12 cellular contexts compared by ENCODE assay signal in genomic region chr17:41547378-41547841, GRCh38. TPM values are rescaled to one million over a fixed set of nuclear protein-coding genes. Genes with fewer than 3 reads are reported as not detected.
DNase-seq lines count a peak whose midpoint lies in the region; TF ChIP-seq lines count a peak whose summit lies in the region.
"Had no signal": no experiment of that assay in that cellular context is flagged by ENCODE, and none has a peak within 500 bp of the region (broad histone marks: within the 10 kb centered on the region; RNA-seq: fewer than 3 reads in every experiment).

No MANE protein-coding gene starts in this region.

- TF ChIP-seq POLR2A in esophagus muscularis mucosa (IDR thresholded peaks at IDR 0.05; ENCODE audit: low read depth), result no peak

- peaks cover 3% of the 10 kb centered on the region for H3K27me3 Mint-ChIP-seq in activated CD4-positive, alpha-beta T cell treated with anti-CD3 and anti-CD28 coated beads, Interleukin-2, amount 10 ng/mL, durations not matched to agents 7 days and 5 days

- H3K9me3 ChIP-seq in colonic mucosa (no peaks in the 10 kb centered on the region), neuronal stem cell (replicated peaks in 1 of 2; ENCODE audit: control insufficient read depth in 2 of 2, insufficient read depth in 1 of 2, low read depth in 1 of 2, low read length in 2 of 2) (no peaks in the 10 kb centered on the region), esophagus muscularis mucosa (peaks cover 0 to 9% (median 3%) of the 10 kb centered on the region in 4 donors)

- H3K27me3 ChIP-seq in colonic mucosa, result no peaks in the 10 kb centered on the region
- peaks cover 0 to 3% (median 0%) of the 10 kb centered on the region in 3 experiments for H3K27me3 ChIP-seq in neuronal stem cell (ENCODE audit: control insufficient read depth in 3 of 3, insufficient read depth in 3 of 3, low read depth in 1 of 3, low read length in 3 of 3)
- peaks cover 0 to 4% (median 0%) of the 10 kb centered on the region in 45 donors for H3K27me3 ChIP-seq in dorsolateral prefrontal cortex
- H3K27me3 ChIP-seq in esophagus muscularis mucosa, result no peaks in the 10 kb centered on the region

- POLR2A ChIA-PET in activated CD4-positive, alpha-beta T cell treated with anti-CD3 and anti-CD28 coated beads, Interleukin-2, amount 10 ng/mL, durations not matched to agents 7 days and 5 days (lab: Charles Lee), result no interaction called here

- CTCF ChIA-PET in activated CD4-positive, alpha-beta T cell treated with anti-CD3 and anti-CD28 coated beads, Interleukin-2, amount 10 ng/mL, durations not matched to agents 7 days and 5 days (lab: Charles Lee), result interaction anchor here (1.4 to 4.3 kb wide), 8 partner anchors 11 to 637 kb away, joined by 3 to 52 read pairs (median 24); no protein-coding TSS in a partner anchor

- H3K4me1 Mint-ChIP-seq in activated CD4-positive, alpha-beta T cell treated with anti-CD3 and anti-CD28 coated beads, Interleukin-2, amount 10 ng/mL, durations not matched to agents 7 days and 5 days, result peaks cover 19% of the 10 kb centered on the region

- H2BK12ac ChIP-seq in neuronal stem cell (ENCODE audit: low read length), result peak overlapping the region; percentile 5

- H3K27ac ChIP-seq in colonic mucosa, result peak overlapping the region; percentile 87
- H3K27ac ChIP-seq in neuronal stem cell (replicated peaks; ENCODE audit: low read length), result peak overlapping the region; percentile 18
- H3K27ac ChIP-seq in dorsolateral prefrontal cortex, result peak overlapping the region in 4 of 59 donors; percentile 1 to 53 (median 22)
- peak overlapping the region in 1 of 4 donors; percentile 31 for H3K27ac ChIP-seq in esophagus muscularis mucosa (replicated peaks in 1 of 4)

- H3K4me2 ChIP-seq in neuronal stem cell (ENCODE audit: insufficient read depth, low read length, poor library complexity, severe bottlenecking), result no peak overlapping the region

- intact Hi-C loops in colonic mucosa (cut with DNase I), result loop anchor here (5.0 kb wide), 3 partner anchors 60 to 115 kb away; partner anchors contain the start of gene KRT36
- intact Hi-C loops in dorsolateral prefrontal cortex (cut with DNase I), result loop anchor here in 1 of 2 donors (5.0 kb wide), 2 partner anchors 115 to 635 kb away; no protein-coding TSS in a partner anchor
- intact Hi-C loops in esophagus muscularis mucosa (cut with DNase I), result loop anchor here (5.0 kb wide), 2 partner anchors 115 to 690 kb away; no protein-coding TSS in a partner anchor

- peaks cover 7% of the 10 kb centered on the region for H3K9me3 Mint-ChIP-seq in activated CD4-positive, alpha-beta T cell treated with anti-CD3 and anti-CD28 coated beads, Interleukin-2, amount 10 ng/mL, durations not matched to agents 7 days and 5 days
- H3K9me3 Mint-ChIP-seq: activated naive CD8-positive, alpha-beta T cell treated with anti-CD3 and anti-CD28 coated beads, Interleukin-2, amount 50 U/mL, for 24 hours had no signal

- TF ChIP-seq EP300 in esophagus muscularis mucosa (IDR thresholded peaks at IDR 0.05), result no peak

- H3K4me3 Mint-ChIP-seq in activated CD4-positive, alpha-beta T cell treated with anti-CD3 and anti-CD28 coated beads, Interleukin-2, amount 10 ng/mL, durations not matched to agents 7 days and 5 days, result no peak overlapping the region
- H3K4me3 Mint-ChIP-seq: activated naive CD8-positive, alpha-beta T cell treated with anti-CD3 and anti-CD28 coated beads, Interleukin-2, amount 50 U/mL, for 24 hours; natural killer cell had no signal

- peak overlapping the region; percentile 2 for H2BK120ac ChIP-seq in neuronal stem cell (ENCODE audit: low read depth, low read length)

- no CpG with 5 or more reads among the region's 9 CpGs for WGBS in neuronal stem cell (ENCODE audit: extremely low coverage in 2 of 2, insufficient read length in 2 of 2, insufficient replicate concordance in 1 of 2), 2 donors
- WGBS in esophagus muscularis mucosa, result 63% methylated on average over 5 of the region's 9 CpGs

- in situ Hi-C loops in ACHN (cut with HindIII; ENCODE audit: low pct_ligation_motif_present, low pct_unique_long_range_greater_than_20kb, low sequenced_read_pairs), result no loop called here

- no peak overlapping the region for H2BK5ac ChIP-seq in neuronal stem cell (ENCODE audit: low read length)

- peak overlapping the region; percentile 92 for H2AK5ac ChIP-seq in neuronal stem cell (ENCODE audit: low read depth, low read length)

- H2BK15ac ChIP-seq in neuronal stem cell (ENCODE audit: low read length), result peak overlapping the region; percentile 69

- H3K4me3 ChIP-seq in colonic mucosa (no peak overlapping the region), neuronal stem cell (ENCODE audit: low read length in 2 of 2) (no peak overlapping the region), dorsolateral prefrontal cortex (no peak overlapping the region), esophagus muscularis mucosa (no peak overlapping the region)

- H3K27ac Mint-ChIP-seq in activated CD4-positive, alpha-beta T cell treated with anti-CD3 and anti-CD28 coated beads, Interleukin-2, amount 10 ng/mL, durations not matched to agents 7 days and 5 days, result no peak overlapping the region
- H3K27ac Mint-ChIP-seq: activated naive CD8-positive, alpha-beta T cell treated with anti-CD3 and anti-CD28 coated beads, Interleukin-2, amount 50 U/mL, for 24 hours had no signal

- no peak for TF ChIP-seq CTCF in colonic mucosa (IDR thresholded peaks at IDR 0.05)
- TF ChIP-seq CTCF in dorsolateral prefrontal cortex (IDR thresholded peaks at IDR 0.05 in 54 of 56, conservative IDR thresholded peaks at IDR 0.05 in 2 of 56; ENCODE audit: low read depth in 1 of 56, partially characterized antibody in 56 of 56), result no peak
- no peak for TF ChIP-seq CTCF in esophagus muscularis mucosa (IDR thresholded peaks at IDR 0.05)

- DNase-seq in ACHN, result peak; percentile 84
- peak; percentile 11 for DNase-seq in NCI-H146 treated with DMSO at 0.1 percent for 48 hours (lab: John Stamatoyannopoulos, UW; ENCODE audit: unreplicated experiment)
- DNase-seq in colonic mucosa, result no peak
- no peak for DNase-seq in neuronal stem cell (ENCODE audit: low spot score)
- no peak for DNase-seq in MV-4-11 (lab: John Stamatoyannopoulos, UW)
- DNase-seq in dorsolateral prefrontal cortex, result no peak
- DNase-seq in activated CD4-positive, alpha-beta T cell treated with anti-CD3 and anti-CD28 coated beads, Interleukin-2, amount 10 ng/mL, durations not matched to agents 7 days and 5 days, result no peak
- DNase-seq in esophagus muscularis mucosa (ENCODE audit: extremely low spot score), result no peak
- DNase-seq: natural killer cell had no signal

- H3K4me1 ChIP-seq in colonic mucosa (peaks cover 23% of the 10 kb centered on the region), neuronal stem cell (ENCODE audit: control insufficient read depth in 2 of 2, insufficient read depth in 1 of 2, low read depth in 1 of 2, low read length in 2 of 2) (peaks cover 2 to 19% of the 10 kb centered on the region in 2 donors), esophagus muscularis mucosa (peaks cover 17 to 26% (median 20%) of the 10 kb centered on the region in 4 donors)

- H2AFZ ChIP-seq in neuronal stem cell (ENCODE audit: low read length), result no peak overlapping the region

- no peaks in the 10 kb centered on the region for H3K36me3 Mint-ChIP-seq in activated CD4-positive, alpha-beta T cell treated with anti-CD3 and anti-CD28 coated beads, Interleukin-2, amount 10 ng/mL, durations not matched to agents 7 days and 5 days (ENCODE audit: low read depth)
- H3K36me3 Mint-ChIP-seq: natural killer cell had no signal

- no peaks in the 10 kb centered on the region for H3K36me3 ChIP-seq in colonic mucosa
- no peaks in the 10 kb centered on the region for H3K36me3 ChIP-seq in neuronal stem cell (replicated peaks in 1 of 2; ENCODE audit: control insufficient read depth in 2 of 2, insufficient read depth in 2 of 2, low read length in 2 of 2)
- H3K36me3 ChIP-seq in esophagus muscularis mucosa, result no peaks in the 10 kb centered on the region

- peak overlapping the region; percentile 1 for H3K23ac ChIP-seq in neuronal stem cell (ENCODE audit: low read depth, low read length, poor library complexity)

- peak overlapping the region in 1 of 2 donors; percentile 83 for H3K9ac ChIP-seq in colonic mucosa (ENCODE audit: low read depth in 2 of 2, low read length in 2 of 2)
- H3K9ac ChIP-seq in neuronal stem cell (ENCODE audit: low read depth, low read length, poor library complexity), result no peak overlapping the region

- H3K14ac ChIP-seq in neuronal stem cell (ENCODE audit: low read length), result no peak overlapping the region

- H3K4ac ChIP-seq in neuronal stem cell (ENCODE audit: low read length), result no peak overlapping the region

- no peaks in the 10 kb centered on the region for H3K79me1 ChIP-seq in neuronal stem cell (ENCODE audit: low read depth, low read length)

- H4K91ac ChIP-seq in neuronal stem cell (ENCODE audit: low read depth, low read length, poor library complexity), result no peak overlapping the region

- peak overlapping the region; percentile 32 for H3K18ac ChIP-seq in neuronal stem cell (ENCODE audit: low read length)

- no peak overlapping the region for H4K8ac ChIP-seq in neuronal stem cell (ENCODE audit: low read depth, low read length)

RNA-seq across cellular contexts. Expression of gene KRT19, which starts 19.3 kb away (rescaled TPM):
- total RNA-seq in colonic mucosa (1,000 to 10,000 TPM; 2,159 to 2,203 TPM), dorsolateral prefrontal cortex (10 to 100 TPM in 1 of 120 experiments, 1 to 10 TPM in 78, under 1 TPM in 26, not detected in 15; 0.34 to 13.9 (median 1.5) TPM), esophagus muscularis mucosa (1 to 10 TPM; 2.1 to 5.7 (median 3.1) TPM)
- 106 TPM for polyA plus RNA-seq in neuronal stem cell (2013, experiment 1 of 2)
- polyA plus RNA-seq in neuronal stem cell (2013, experiment 2 of 2), result 103 TPM
- total RNA-seq in activated CD4-positive, alpha-beta T cell treated with anti-CD3 and anti-CD28 coated beads, Interleukin-2, amount 10 ng/mL, durations not matched to agents 7 days and 5 days, result not detected
- total RNA-seq: natural killer cell; T-helper 1 cell treated with Interleukin-12 subunit alpha and Interleukin-12 subunit beta and Interleukin-4 antibody, amounts not matched to agents 30 ng/mL and 1 ng/mL, for 36 hours had no signal

RNA-seq across cellular contexts. Expression of gene KRT9, which starts 24.4 kb away (rescaled TPM):
- total RNA-seq in colonic mucosa (not detected), dorsolateral prefrontal cortex (under 1 TPM in 3 of 120 experiments, not detected in 117; 0.18 to 0.33 (median 0.24) TPM), esophagus muscularis mucosa (not detected)
- polyA plus RNA-seq in neuronal stem cell (2013, experiment 1 of 2), result not detected
- not detected for polyA plus RNA-seq in neuronal stem cell (2013, experiment 2 of 2)
- not detected for total RNA-seq in activated CD4-positive, alpha-beta T cell treated with anti-CD3 and anti-CD28 coated beads, Interleukin-2, amount 10 ng/mL, durations not matched to agents 7 days and 5 days
- total RNA-seq: natural killer cell; T-helper 1 cell treated with Interleukin-12 subunit alpha and Interleukin-12 subunit beta and Interleukin-4 antibody, amounts not matched to agents 30 ng/mL and 1 ng/mL, for 36 hours had no signal
- polyA plus RNA-seq: BJ had no signal

RNA-seq across cellular contexts. Expression of gene KRT15, which starts 28.7 kb away (rescaled TPM):
- total RNA-seq in colonic mucosa (10 to 100 TPM in 1 of 2 donors, 1 to 10 TPM in 1; 5.8 to 20.0 TPM), dorsolateral prefrontal cortex (1 to 10 TPM in 4 of 120 experiments, under 1 TPM in 10, not detected in 106; 0.09 to 1.3 (median 0.78) TPM), esophagus muscularis mucosa (1 to 10 TPM in 1 of 4 donors, not detected in 3; 3.3 TPM)
- 0.01 TPM for polyA plus RNA-seq in neuronal stem cell (2013, experiment 1 of 2)
- polyA plus RNA-seq in neuronal stem cell (2013, experiment 2 of 2), result 0.01 TPM
- not detected for total RNA-seq in activated CD4-positive, alpha-beta T cell treated with anti-CD3 and anti-CD28 coated beads, Interleukin-2, amount 10 ng/mL, durations not matched to agents 7 days and 5 days
- total RNA-seq: natural killer cell; T-helper 1 cell treated with Interleukin-12 subunit alpha and Interleukin-12 subunit beta and Interleukin-4 antibody, amounts not matched to agents 30 ng/mL and 1 ng/mL, for 36 hours had no signal

RNA-seq across cellular contexts. Expression of gene KRT14, which starts 39.3 kb away (rescaled TPM):
- total RNA-seq in colonic mucosa (not detected), dorsolateral prefrontal cortex (not detected), esophagus muscularis mucosa (1 to 10 TPM in 1 of 4 donors, not detected in 3; 2.9 TPM)
- not detected for polyA plus RNA-seq in neuronal stem cell (2013, experiment 1 of 2)
- polyA plus RNA-seq in neuronal stem cell (2013, experiment 2 of 2), result not detected
- not detected for total RNA-seq in activated CD4-positive, alpha-beta T cell treated with anti-CD3 and anti-CD28 coated beads, Interleukin-2, amount 10 ng/mL, durations not matched to agents 7 days and 5 days
- total RNA-seq: natural killer cell; T-helper 1 cell treated with Interleukin-12 subunit alpha and Interleukin-12 subunit beta and Interleukin-4 antibody, amounts not matched to agents 30 ng/mL and 1 ng/mL, for 36 hours had no signal

RNA-seq across cellular contexts. Expression of gene KRT13, which starts 42.0 kb away (rescaled TPM):
- total RNA-seq in colonic mucosa (under 1 TPM in 1 of 2 donors, not detected in 1; 0.25 TPM), dorsolateral prefrontal cortex (1 to 10 TPM in 2 of 120 experiments, under 1 TPM in 1, not detected in 117; 0.70 to 1.8 (median 1.2) TPM), esophagus muscularis mucosa (10 to 100 TPM in 1 of 4 donors, under 1 TPM in 2, not detected in 1; 0.39 to 23.3 (median 0.52) TPM)
- 0.01 TPM for polyA plus RNA-seq in neuronal stem cell (2013, experiment 1 of 2)
- not detected for polyA plus RNA-seq in neuronal stem cell (2013, experiment 2 of 2)
- not detected for total RNA-seq in activated CD4-positive, alpha-beta T cell treated with anti-CD3 and anti-CD28 coated beads, Interleukin-2, amount 10 ng/mL, durations not matched to agents 7 days and 5 days
- total RNA-seq: natural killer cell; T-helper 1 cell treated with Interleukin-12 subunit alpha and Interleukin-12 subunit beta and Interleukin-4 antibody, amounts not matched to agents 30 ng/mL and 1 ng/mL, for 36 hours had no signal

Comparison
In these comparisons a context has a peak if more than half of its experiments do, and no peak if none do; other contexts are left out.
1. DNase-seq: peak in ACHN (single experiment) and NCI-H146 treated with DMSO at 0.1 percent for 48 hours (single experiment); none in colonic mucosa (single experiment), neuronal stem cell (single experiment), MV-4-11 (single experiment), dorsolateral prefrontal cortex (0 of 10), activated CD4-positive, alpha-beta T cell treated with anti-CD3 and anti-CD28 coated beads, Interleukin-2, amount 10 ng/mL, durations not matched to agents 7 days and 5 days (single experiment) and esophagus muscularis mucosa (single experiment).
2. RNA of gene KRT19, which starts 19.3 kb away (total RNA-seq): 2,159 to 2,203 TPM in colonic mucosa; 2.1 to 5.7 TPM in esophagus muscularis mucosa, 0.34 to 13.9 TPM in dorsolateral prefrontal cortex and not detected in activated CD4-positive, alpha-beta T cell treated with anti-CD3 and anti-CD28 coated beads, Interleukin-2, amount 10 ng/mL, durations not matched to agents 7 days and 5 days; every median in the first group is over 100 times any median in the second.